ENCODE assay signal across 14 cellular contexts in the genomic region with DNA sequence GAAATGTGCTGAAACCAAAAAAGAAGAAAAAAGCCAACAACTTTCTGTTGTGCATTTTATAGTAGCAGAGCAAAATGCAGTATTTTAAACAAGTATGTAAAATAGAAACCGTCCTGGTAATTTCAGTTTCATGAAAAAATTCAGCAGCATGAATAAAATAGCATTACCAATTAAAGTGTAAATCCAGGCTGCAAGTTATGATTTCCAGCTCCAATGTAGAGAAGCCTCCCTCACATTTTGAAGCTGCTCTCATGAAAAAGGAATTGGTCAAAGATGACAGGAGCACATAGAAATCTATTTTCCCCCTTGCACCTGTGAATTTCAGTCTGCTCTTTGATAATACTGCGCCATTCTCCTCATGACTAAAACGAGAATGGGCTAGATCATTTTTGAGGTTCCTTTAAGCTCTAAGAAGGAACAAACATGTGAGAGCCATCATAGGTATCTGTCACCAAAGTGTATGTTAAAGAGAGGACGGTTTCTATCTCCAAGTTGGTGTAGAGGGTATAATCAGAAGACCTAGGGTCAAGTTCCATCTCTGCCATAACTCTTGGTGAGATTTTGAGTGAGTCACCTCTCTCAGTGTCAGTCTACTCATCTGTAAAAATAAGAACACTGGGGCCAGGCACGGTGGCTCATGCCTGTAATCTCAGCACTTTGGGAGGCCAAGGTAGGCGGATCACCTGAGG.
DNase-seq lines count a peak whose midpoint lies in the region; ATAC-seq, FAIRE-seq and TF ChIP-seq lines count a peak whose summit lies in the region.
"Had no signal": no experiment of that assay in that cellular context is flagged by ENCODE, and none has a peak within 500 bp of the region (broad histone marks: within the 10 kb centered on the region; RNA-seq: fewer than 3 reads in every experiment).

No MANE protein-coding gene starts in this region.

- no peaks in the 10 kb centered on the region for H3K79me2 ChIP-seq in osteoblast (ENCODE audit: insufficient read depth, low read length)

- intact Hi-C loops in Panc1 (cut with micrococcal nuclease; ENCODE audit: unreplicated experiment) = no loop called here

- no peak overlapping the region for H3K4me3 Mint-ChIP-seq in HFFc6
- no peak overlapping the region for H3K4me3 Mint-ChIP-seq in mesothelial cell of epicardium
- H3K4me3 Mint-ChIP-seq: B cell; CD4-positive, alpha-beta memory T cell; T-helper 1 cell treated with Interleukin-12 subunit alpha and Interleukin-12 subunit beta and Interleukin-4 antibody, amounts not matched to agents 30 μg/mL and 1 μg/mL, for 36 hours had no signal

- POLR2A ChIA-PET in Panc1 (lab: Charles Lee) = no interaction called here

- no peak overlapping the region for H3K4me2 ChIP-seq in osteoblast (ENCODE audit: insufficient read depth, low read length)

- H2AFZ ChIP-seq in osteoblast (ENCODE audit: low read length) = no peak overlapping the region

- H3K36me3 Mint-ChIP-seq in HFFc6 (ENCODE audit: low read depth) (no peaks in the 10 kb centered on the region), mesothelial cell of epicardium (no peaks in the 10 kb centered on the region)
- H3K36me3 Mint-ChIP-seq: CD4-positive, alpha-beta memory T cell had no signal

- ATAC-seq in Panc1 (no peak), HG02840 (IDR thresholded peaks at IDR 0.05; ENCODE audit: low FRiP score, unreplicated experiment) (no peak)

- no peaks in the 10 kb centered on the region for H3K36me3 ChIP-seq in Panc1 (ENCODE audit: control insufficient read depth, insufficient read depth, low read length)
- no peaks in the 10 kb centered on the region for H3K36me3 ChIP-seq in osteoblast (ENCODE audit: insufficient read depth, low read length)
- H3K36me3 ChIP-seq: HAP-1 had no signal

- no peaks in the 10 kb centered on the region; the same call in 1 of the 2 replicates for H3K4me1 ChIP-seq in Panc1 (ENCODE audit: control insufficient read depth, insufficient read depth, low read length)
- no peaks in the 10 kb centered on the region for H3K4me1 ChIP-seq in osteoblast (ENCODE audit: insufficient read depth, low read length)
- H3K4me1 ChIP-seq: HAP-1 had no signal

- H3K9me3 Mint-ChIP-seq in HFFc6 (no peaks in the 10 kb centered on the region), mesothelial cell of epicardium (no peaks in the 10 kb centered on the region)
- H3K9me3 Mint-ChIP-seq: CD4-positive, alpha-beta memory T cell; T-helper 1 cell treated with Interleukin-12 subunit alpha and Interleukin-12 subunit beta and Interleukin-4 antibody, amounts not matched to agents 30 μg/mL and 1 μg/mL, for 36 hours had no signal

- H3K27me3 ChIP-seq in Panc1 (ENCODE audit: control insufficient read depth, insufficient read depth, low read length) (no peaks in the 10 kb centered on the region), osteoblast (ENCODE audit: insufficient read depth, low read length) (no peaks in the 10 kb centered on the region)

- CTCF ChIA-PET in Panc1 (lab: Charles Lee) = interaction anchor here (0.5 to 0.6 kb wide), 3 partner anchors 120 to 855 kb away, joined by 3 to 10 read pairs (median 7); no protein-coding TSS in a partner anchor

- H3K27me3 Mint-ChIP-seq in HFFc6 (ENCODE audit: insufficient read depth) = peaks cover 4% of the 10 kb centered on the region
- H3K27me3 Mint-ChIP-seq in mesothelial cell of epicardium (ENCODE audit: low read depth) = no peaks in the 10 kb centered on the region
- H3K27me3 Mint-ChIP-seq: B cell had no signal

- H3K9me3 ChIP-seq in Panc1 (ENCODE audit: control insufficient read depth, insufficient read depth, low read depth, low read length) = no peaks in the 10 kb centered on the region
- H3K9me3 ChIP-seq in osteoblast (ENCODE audit: low read depth, low read length) = no peaks in the 10 kb centered on the region
- H3K9me3 ChIP-seq: HAP-1 had no signal

- H3K27ac ChIP-seq in Panc1 (ENCODE audit: low read length) = no peak overlapping the region
- no peak overlapping the region for H3K27ac ChIP-seq in osteoblast (ENCODE audit: low read depth, low read length)

- in situ Hi-C loops in Panc1 (cut with HindIII; ENCODE audit: low pct_unique_long_range_greater_than_20kb, low sequenced_read_pairs) = no loop called here

- no peak for DNase-seq in GM12891 (ENCODE audit: insufficient read length, low spot score)
- no peak for DNase-seq in HFFc6
- no peak for DNase-seq in Panc1 (ENCODE audit: low read depth, low spot score)
- no peak for DNase-seq in mesothelial cell of epicardium (ENCODE audit: low spot score in 2 of 2, unreplicated experiment in 2 of 2)
- DNase-seq in osteoblast (ENCODE audit: insufficient read length, low spot score, missing footprints) = no peak
- no peak for DNase-seq in HK-2 (ENCODE audit: unreplicated experiment)
- DNase-seq in NCI-H2081 (lab: John Stamatoyannopoulos, UW) = no peak
- DNase-seq: DMS79 treated with DMSO at 0.1 percent for 48 hours, NCI-H2107 had no signal

- H3K27ac Mint-ChIP-seq in HFFc6 (no peak overlapping the region), mesothelial cell of epicardium (no peak overlapping the region)
- H3K27ac Mint-ChIP-seq: B cell; T-helper 1 cell treated with Interleukin-12 subunit alpha and Interleukin-12 subunit beta and Interleukin-4 antibody, amounts not matched to agents 30 μg/mL and 1 μg/mL, for 36 hours had no signal

- FAIRE-seq in GM12891 (lab: Jason Lieb, UNC) = no peak

- TF ChIP-seq POLR2A in GM12891 (IDR thresholded peaks at IDR 0.05; ENCODE audit: low read depth, low read length) = no peak

- no TSS peak for BruUV-seq in Panc1 (replicated peaks; lab: Mats Ljungman, UMichigan)

- TF ChIP-seq CTCF in HFFc6 (IDR thresholded peaks at IDR 0.05) (peak; percentile 13; the same call in 1 of the 2 replicates), Panc1 (IDR thresholded peaks at IDR 0.05) (peak; percentile 24; the same call in 1 of the 2 replicates), mesothelial cell of epicardium (IDR thresholded peaks at IDR 0.05; ENCODE audit: unreplicated experiment) (peak; percentile 14), osteoblast (IDR thresholded peaks at IDR 0.05; ENCODE audit: extremely low read depth, low read depth, low read length) (no peak)

- no peaks in the 10 kb centered on the region for H4K20me1 ChIP-seq in osteoblast (ENCODE audit: insufficient read depth, low read length)

- H3K4me3 ChIP-seq in Panc1 (ENCODE audit: low read depth in 2 of 2, low read length in 2 of 2) (no peak overlapping the region), osteoblast (ENCODE audit: insufficient read depth, low read length) (no peak overlapping the region)
- H3K4me3 ChIP-seq: HAP-1 had no signal

- no peaks in the 10 kb centered on the region for H3K4me1 Mint-ChIP-seq in HFFc6 (ENCODE audit: low read depth)
- peaks cover 3% of the 10 kb centered on the region for H3K4me1 Mint-ChIP-seq in mesothelial cell of epicardium
- H3K4me1 Mint-ChIP-seq: B cell; CD4-positive, alpha-beta memory T cell had no signal

TF ChIP-seq in GM12891, 5 proteins besides CTCF, POLR2A, EP300 and RAD21:
- 0 out of 2 replicates have a peak, but pooled peaks have one; percentile 5 for TF ChIP-seq SPI1 (IDR thresholded peaks at IDR 0.05; ENCODE audit: low read depth, low read length)
- no peak for TF ChIP-seq TAF1 (IDR thresholded peaks at IDR 0.05; ENCODE audit: low read depth, low read length)
